ENCODE assay signal across 1 cellular context in the genomic region with DNA sequence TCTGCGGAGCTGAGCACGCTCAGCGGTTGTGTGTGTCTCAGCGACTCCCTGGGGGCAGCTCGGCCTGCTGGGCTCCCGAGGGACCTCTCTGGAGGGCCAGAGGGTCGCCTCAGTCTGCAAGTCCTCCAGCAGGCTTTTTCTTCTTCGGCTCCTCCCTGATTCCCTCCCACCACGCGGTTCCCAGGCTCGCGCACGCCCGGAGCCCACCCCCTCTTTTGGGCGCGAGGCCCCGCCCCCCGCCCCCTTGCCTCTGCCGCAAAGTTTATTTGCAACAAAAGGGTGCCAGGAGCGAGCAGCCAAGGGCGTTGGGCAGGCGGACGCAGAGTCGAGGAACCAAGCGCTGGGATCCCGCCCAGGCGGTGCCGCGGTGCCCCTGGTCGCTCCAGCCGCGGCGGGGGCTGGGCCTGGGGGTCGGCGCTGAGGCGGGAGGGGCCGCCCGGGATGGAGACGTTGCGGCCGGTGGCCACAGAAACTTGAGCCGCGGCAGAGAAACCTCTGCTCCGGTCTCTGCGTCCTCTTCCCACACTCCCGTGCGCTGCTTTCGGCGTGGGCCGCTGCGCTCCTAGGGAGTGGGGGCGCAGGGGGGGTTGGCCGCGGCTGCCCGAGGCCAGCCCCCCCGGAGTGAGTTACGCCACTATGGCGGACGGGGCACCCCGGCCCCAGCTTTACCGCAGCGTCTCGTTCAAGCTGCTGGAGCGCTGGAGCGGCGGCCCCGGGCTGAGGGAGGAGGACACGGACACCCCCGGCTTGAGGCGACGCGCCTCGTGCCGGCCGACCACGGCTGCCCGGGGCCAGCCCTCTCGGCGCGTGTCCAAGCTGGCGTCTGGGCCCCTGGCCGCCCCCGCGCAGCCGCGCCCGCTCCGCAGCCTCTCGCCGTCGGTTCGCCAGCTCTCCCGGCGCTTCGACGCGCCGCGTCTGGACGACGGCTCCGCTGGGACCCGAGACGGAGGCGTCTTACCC.
TF ChIP-seq lines count a peak whose summit lies in the region.

Gene ARHGEF17 (plus strand): TSS at position 274 of the 960 bp plus-strand sequence. CDS start 363 bp downstream, at position 637.

TF ChIP-seq in HepG2, 621 proteins besides CTCF, POLR2A, EP300 and RAD21 (continued from another document and continues in another):
- TF ChIP-seq, protein P1, sequence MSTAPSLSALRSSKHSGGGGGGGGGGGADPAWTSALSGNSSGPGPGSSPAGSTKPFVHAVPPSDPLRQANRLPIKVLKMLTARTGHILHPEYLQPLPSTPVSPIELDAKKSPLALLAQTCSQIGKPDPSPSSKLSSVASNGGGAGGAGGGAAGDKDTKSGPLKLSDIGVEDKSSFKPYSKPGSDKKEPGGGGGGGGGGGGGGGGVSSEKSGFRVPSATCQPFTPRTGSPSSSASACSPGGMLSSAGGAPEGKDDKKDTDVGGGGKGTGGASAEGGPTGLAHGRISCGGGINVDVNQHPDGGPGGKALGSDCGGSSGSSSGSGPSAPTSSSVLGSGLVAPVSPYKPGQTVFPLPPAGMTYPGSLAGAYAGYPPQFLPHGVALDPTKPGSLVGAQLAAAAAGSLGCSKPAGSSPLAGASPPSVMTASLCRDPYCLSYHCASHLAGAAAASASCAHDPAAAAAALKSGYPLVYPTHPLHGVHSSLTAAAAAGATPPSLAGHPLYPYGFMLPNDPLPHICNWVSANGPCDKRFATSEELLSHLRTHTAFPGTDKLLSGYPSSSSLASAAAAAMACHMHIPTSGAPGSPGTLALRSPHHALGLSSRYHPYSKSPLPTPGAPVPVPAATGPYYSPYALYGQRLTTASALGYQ (CRISPR knock-in tag; IDR thresholded peaks at IDR 0.05), result no peak
- TF ChIP-seq ZNF773 (CRISPR knock-in tag; IDR thresholded peaks at IDR 0.05; ENCODE audit: borderline replicate concordance), result no peak; the same call in 1 of the 2 replicates
- no peak for TF ChIP-seq SRSF9 (IDR thresholded peaks at IDR 0.05; ENCODE audit: borderline replicate concordance, insufficient read depth, low read depth, low read length, poor library complexity, severe bottlenecking)
- no peak for TF ChIP-seq GATA4 (IDR thresholded peaks at IDR 0.05; ENCODE audit: borderline replicate concordance, low read depth)
- no peak; a peak in 2 of 4 replicates for TF ChIP-seq KLF16 (CRISPR knock-in tag; IDR thresholded peaks at IDR 0.05)
- no peak for TF ChIP-seq ZNF432 (CRISPR knock-in tag; IDR thresholded peaks at IDR 0.05; ENCODE audit: borderline replicate concordance)
- TF ChIP-seq KLF13 (CRISPR knock-in tag; IDR thresholded peaks at IDR 0.05), result no peak
- TF ChIP-seq THYN1 (CRISPR knock-in tag; IDR thresholded peaks at IDR 0.05; ENCODE audit: borderline replicate concordance, low read depth), result no peak
- TF ChIP-seq NFRKB (IDR thresholded peaks at IDR 0.05), result no peak
- TF ChIP-seq ZNF280B (CRISPR knock-in tag; IDR thresholded peaks at IDR 0.05; ENCODE audit: borderline replicate concordance), result no peak
- TF ChIP-seq, protein P2, sequence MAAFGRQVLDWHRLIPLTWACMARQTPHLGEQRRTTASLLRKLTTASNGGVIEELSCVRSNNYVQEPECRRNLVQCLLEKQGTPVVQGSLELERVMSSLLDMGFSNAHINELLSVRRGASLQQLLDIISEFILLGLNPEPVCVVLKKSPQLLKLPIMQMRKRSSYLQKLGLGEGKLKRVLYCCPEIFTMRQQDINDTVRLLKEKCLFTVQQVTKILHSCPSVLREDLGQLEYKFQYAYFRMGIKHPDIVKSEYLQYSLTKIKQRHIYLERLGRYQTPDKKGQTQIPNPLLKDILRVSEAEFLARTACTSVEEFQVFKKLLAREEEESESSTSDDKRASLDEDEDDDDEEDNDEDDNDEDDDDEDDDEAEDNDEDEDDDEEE (CRISPR knock-in tag; IDR thresholded peaks at IDR 0.05), result no peak
- TF ChIP-seq, protein P3, sequence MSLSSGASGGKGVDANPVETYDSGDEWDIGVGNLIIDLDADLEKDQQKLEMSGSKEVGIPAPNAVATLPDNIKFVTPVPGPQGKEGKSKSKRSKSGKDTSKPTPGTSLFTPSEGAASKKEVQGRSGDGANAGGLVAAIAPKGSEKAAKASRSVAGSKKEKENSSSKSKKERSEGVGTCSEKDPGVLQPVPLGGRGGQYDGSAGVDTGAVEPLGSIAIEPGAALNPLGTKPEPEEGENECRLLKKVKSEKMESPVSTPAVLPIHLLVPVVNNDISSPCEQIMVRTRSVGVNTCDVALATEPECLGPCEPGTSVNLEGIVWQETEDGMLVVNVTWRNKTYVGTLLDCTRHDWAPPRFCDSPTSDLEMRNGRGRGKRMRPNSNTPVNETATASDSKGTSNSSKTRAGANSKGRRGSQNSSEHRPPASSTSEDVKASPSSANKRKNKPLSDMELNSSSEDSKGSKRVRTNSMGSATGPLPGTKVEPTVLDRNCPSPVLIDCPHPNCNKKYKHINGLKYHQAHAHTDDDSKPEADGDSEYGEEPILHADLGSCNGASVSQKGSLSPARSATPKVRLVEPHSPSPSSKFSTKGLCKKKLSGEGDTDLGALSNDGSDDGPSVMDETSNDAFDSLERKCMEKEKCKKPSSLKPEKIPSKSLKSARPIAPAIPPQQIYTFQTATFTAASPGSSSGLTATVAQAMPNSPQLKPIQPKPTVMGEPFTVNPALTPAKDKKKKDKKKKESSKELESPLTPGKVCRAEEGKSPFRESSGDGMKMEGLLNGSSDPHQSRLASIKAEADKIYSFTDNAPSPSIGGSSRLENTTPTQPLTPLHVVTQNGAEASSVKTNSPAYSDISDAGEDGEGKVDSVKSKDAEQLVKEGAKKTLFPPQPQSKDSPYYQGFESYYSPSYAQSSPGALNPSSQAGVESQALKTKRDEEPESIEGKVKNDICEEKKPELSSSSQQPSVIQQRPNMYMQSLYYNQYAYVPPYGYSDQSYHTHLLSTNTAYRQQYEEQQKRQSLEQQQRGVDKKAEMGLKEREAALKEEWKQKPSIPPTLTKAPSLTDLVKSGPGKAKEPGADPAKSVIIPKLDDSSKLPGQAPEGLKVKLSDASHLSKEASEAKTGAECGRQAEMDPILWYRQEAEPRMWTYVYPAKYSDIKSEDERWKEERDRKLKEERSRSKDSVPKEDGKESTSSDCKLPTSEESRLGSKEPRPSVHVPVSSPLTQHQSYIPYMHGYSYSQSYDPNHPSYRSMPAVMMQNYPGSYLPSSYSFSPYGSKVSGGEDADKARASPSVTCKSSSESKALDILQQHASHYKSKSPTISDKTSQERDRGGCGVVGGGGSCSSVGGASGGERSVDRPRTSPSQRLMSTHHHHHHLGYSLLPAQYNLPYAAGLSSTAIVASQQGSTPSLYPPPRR (CRISPR knock-in tag; IDR thresholded peaks at IDR 0.05; ENCODE audit: borderline replicate concordance), result no peak
- no peak for TF ChIP-seq PHF20 (CRISPR knock-in tag; IDR thresholded peaks at IDR 0.05)
- no peak for TF ChIP-seq KLF9 (CRISPR knock-in tag; IDR thresholded peaks at IDR 0.05; ENCODE audit: low read depth)
- TF ChIP-seq HIC2 (CRISPR knock-in tag; IDR thresholded peaks at IDR 0.05; ENCODE audit: low read depth), result no peak
- TF ChIP-seq SP1 (IDR thresholded peaks at IDR 0.05), result no peak
- TF ChIP-seq SP1 (CRISPR knock-in tag; IDR thresholded peaks at IDR 0.05), result 0 out of 2 replicates have a peak, but pooled peaks have one; percentile 56
- TF ChIP-seq NONO (IDR thresholded peaks at IDR 0.05), result no peak
- TF ChIP-seq NONO (CRISPR knock-in tag; conservative IDR thresholded peaks at IDR 0.05), result peak; percentile 0; the same call in 1 of the 2 replicates
- TF ChIP-seq E2F1 (CRISPR knock-in tag; IDR thresholded peaks at IDR 0.05), result no peak
- TF ChIP-seq, protein P4, sequence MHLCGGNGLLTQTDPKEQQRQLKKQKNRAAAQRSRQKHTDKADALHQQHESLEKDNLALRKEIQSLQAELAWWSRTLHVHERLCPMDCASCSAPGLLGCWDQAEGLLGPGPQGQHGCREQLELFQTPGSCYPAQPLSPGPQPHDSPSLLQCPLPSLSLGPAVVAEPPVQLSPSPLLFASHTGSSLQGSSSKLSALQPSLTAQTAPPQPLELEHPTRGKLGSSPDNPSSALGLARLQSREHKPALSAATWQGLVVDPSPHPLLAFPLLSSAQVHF (CRISPR knock-in tag; IDR thresholded peaks at IDR 0.05), result no peak
- no peak for TF ChIP-seq ATAD3A (CRISPR knock-in tag; IDR thresholded peaks at IDR 0.05)
- TF ChIP-seq RCOR2 (CRISPR knock-in tag; IDR thresholded peaks at IDR 0.05), result no peak
- no peak for TF ChIP-seq ZNF496 (CRISPR knock-in tag; IDR thresholded peaks at IDR 0.05; ENCODE audit: insufficient replicate concordance)
- TF ChIP-seq ZNF570 (CRISPR knock-in tag; IDR thresholded peaks at IDR 0.05; ENCODE audit: borderline replicate concordance), result no peak
- TF ChIP-seq ZNF431 (CRISPR knock-in tag; IDR thresholded peaks at IDR 0.05; ENCODE audit: borderline replicate concordance, low read depth), result no peak
- TF ChIP-seq SUZ12 (IDR thresholded peaks at IDR 0.05; ENCODE audit: low read depth, low read length), result no peak
- TF ChIP-seq BORCS8-MEF2B (CRISPR knock-in tag; IDR thresholded peaks at IDR 0.05), result no peak; the same call in 1 of the 2 replicates
- TF ChIP-seq, protein P5, sequence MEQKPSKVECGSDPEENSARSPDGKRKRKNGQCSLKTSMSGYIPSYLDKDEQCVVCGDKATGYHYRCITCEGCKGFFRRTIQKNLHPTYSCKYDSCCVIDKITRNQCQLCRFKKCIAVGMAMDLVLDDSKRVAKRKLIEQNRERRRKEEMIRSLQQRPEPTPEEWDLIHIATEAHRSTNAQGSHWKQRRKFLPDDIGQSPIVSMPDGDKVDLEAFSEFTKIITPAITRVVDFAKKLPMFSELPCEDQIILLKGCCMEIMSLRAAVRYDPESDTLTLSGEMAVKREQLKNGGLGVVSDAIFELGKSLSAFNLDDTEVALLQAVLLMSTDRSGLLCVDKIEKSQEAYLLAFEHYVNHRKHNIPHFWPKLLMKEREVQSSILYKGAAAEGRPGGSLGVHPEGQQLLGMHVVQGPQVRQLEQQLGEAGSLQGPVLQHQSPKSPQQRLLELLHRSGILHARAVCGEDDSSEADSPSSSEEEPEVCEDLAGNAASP (CRISPR knock-in tag; IDR thresholded peaks at IDR 0.05; ENCODE audit: borderline replicate concordance), result no peak
- peak; percentile 56 for TF ChIP-seq RBM39 (IDR thresholded peaks at IDR 0.05; ENCODE audit: low read depth, low read length, poor library complexity, severe bottlenecking)
- TF ChIP-seq, protein P6, sequence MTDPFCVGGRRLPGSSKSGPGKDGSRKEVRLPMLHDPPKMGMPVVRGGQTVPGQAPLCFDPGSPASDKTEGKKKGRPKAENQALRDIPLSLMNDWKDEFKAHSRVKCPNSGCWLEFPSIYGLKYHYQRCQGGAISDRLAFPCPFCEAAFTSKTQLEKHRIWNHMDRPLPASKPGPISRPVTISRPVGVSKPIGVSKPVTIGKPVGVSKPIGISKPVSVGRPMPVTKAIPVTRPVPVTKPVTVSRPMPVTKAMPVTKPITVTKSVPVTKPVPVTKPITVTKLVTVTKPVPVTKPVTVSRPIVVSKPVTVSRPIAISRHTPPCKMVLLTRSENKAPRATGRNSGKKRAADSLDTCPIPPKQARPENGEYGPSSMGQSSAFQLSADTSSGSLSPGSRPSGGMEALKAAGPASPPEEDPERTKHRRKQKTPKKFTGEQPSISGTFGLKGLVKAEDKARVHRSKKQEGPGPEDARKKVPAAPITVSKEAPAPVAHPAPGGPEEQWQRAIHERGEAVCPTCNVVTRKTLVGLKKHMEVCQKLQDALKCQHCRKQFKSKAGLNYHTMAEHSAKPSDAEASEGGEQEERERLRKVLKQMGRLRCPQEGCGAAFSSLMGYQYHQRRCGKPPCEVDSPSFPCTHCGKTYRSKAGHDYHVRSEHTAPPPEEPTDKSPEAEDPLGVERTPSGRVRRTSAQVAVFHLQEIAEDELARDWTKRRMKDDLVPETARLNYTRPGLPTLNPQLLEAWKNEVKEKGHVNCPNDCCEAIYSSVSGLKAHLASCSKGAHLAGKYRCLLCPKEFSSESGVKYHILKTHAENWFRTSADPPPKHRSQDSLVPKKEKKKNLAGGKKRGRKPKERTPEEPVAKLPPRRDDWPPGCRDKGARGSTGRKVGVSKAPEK (CRISPR knock-in tag; IDR thresholded peaks at IDR 0.05; ENCODE audit: borderline replicate concordance), result no peak
